13 cellular contexts compared by ENCODE assay signal in genomic region chr6:46510656-46511055, GRCh38. TPM values are rescaled to one million over a fixed set of nuclear protein-coding genes. Genes with fewer than 3 reads are reported as not detected.
DNase-seq lines count a peak whose midpoint lies in the region; ATAC-seq and TF ChIP-seq lines count a peak whose summit lies in the region.
"Had no signal": no experiment of that assay in that cellular context is flagged by ENCODE, and none has a peak within 500 bp of the region (broad histone marks: within the 10 kb centered on the region; RNA-seq: fewer than 3 reads in every experiment).

No MANE protein-coding gene starts in this region.

- H3K4me1 ChIP-seq in mesenchymal stem cell (ENCODE audit: control insufficient read depth, insufficient read depth, low read depth, low read length) (peaks cover 8% of the 10 kb centered on the region), testis (peaks cover 8% of the 10 kb centered on the region)
- H3K4me1 ChIP-seq: neural progenitor cell had no signal

- H2BK5ac ChIP-seq in mesenchymal stem cell (ENCODE audit: low read depth, low read length, poor library complexity, severe bottlenecking): no peak overlapping the region

- H3K14ac ChIP-seq in mesenchymal stem cell (ENCODE audit: low read length in 2 of 2): no peak overlapping the region

- H2AK5ac ChIP-seq in mesenchymal stem cell (ENCODE audit: low read length, severe bottlenecking): no peak overlapping the region

- no peak for TF ChIP-seq POLR2A in testis (IDR thresholded peaks at IDR 0.05)

- no peak overlapping the region for H3K23ac ChIP-seq in mesenchymal stem cell (ENCODE audit: low read length in 2 of 2)

- H3K36me3 ChIP-seq in mesenchymal stem cell (ENCODE audit: control insufficient read depth in 1 of 2, insufficient read depth in 2 of 2, low read depth in 1 of 2, low read length in 2 of 2): no peaks in the 10 kb centered on the region
- H3K36me3 ChIP-seq in testis (ENCODE audit: low read depth, missing control alignments): no peaks in the 10 kb centered on the region
- H3K36me3 ChIP-seq: neural progenitor cell had no signal

- H2BK120ac ChIP-seq in mesenchymal stem cell (ENCODE audit: low read depth, low read length): no peak overlapping the region

- H3K9ac ChIP-seq in mesenchymal stem cell (ENCODE audit: low read length): no peak overlapping the region
- H3K9ac ChIP-seq: neural progenitor cell had no signal

- intact Hi-C loops in testis (cut with DNase I; ENCODE audit: low total_unique reads): no loop called here

- H3K4ac ChIP-seq in mesenchymal stem cell (ENCODE audit: low read depth in 1 of 2, low read length in 2 of 2): no peak overlapping the region

- ATAC-seq in HG02885 (IDR thresholded peaks at IDR 0.05; ENCODE audit: poor library complexity, unreplicated experiment) (no peak), HG03521 (IDR thresholded peaks at IDR 0.05; ENCODE audit: unreplicated experiment) (no peak)
- ATAC-seq: activated CD8-positive, alpha-beta memory T cell treated with anti-CD3 and anti-CD28 coated beads, Interleukin-2, amount 10 ng/mL, durations not matched to agents 7 days and 5 days had no signal

- no peak overlapping the region for H4K8ac ChIP-seq in mesenchymal stem cell (ENCODE audit: low read length)

- H3K27me3 ChIP-seq in mesenchymal stem cell (ENCODE audit: control insufficient read depth in 1 of 2, insufficient read depth in 1 of 2, low read length in 2 of 2) (no peaks in the 10 kb centered on the region), testis (no peaks in the 10 kb centered on the region)
- H3K27me3 ChIP-seq: neural progenitor cell had no signal

- DNase-seq in HCEC 1CT (peak; percentile 63), fibroblast of gingiva (ENCODE audit: low read depth) (peak; percentile 89), mesenchymal stem cell (peak; percentile 16), testis (peak; percentile 64), dermis blood vessel endothelial cell (no peak), NOMO-1 treated with DMSO at 0.1 percent for 48 hours (lab: John Stamatoyannopoulos, UW; ENCODE audit: unreplicated experiment) (no peak)
- DNase-seq: activated CD8-positive, alpha-beta memory T cell treated with anti-CD3 and anti-CD28 coated beads, Interleukin-2, amount 10 ng/mL, durations not matched to agents 7 days and 5 days; H7; NCI-H1105 treated with DMSO at 0.1 percent for 48 hours; T-helper 9 cell had no signal

- TF ChIP-seq CTCF in testis (IDR thresholded peaks at IDR 0.05): no peak

- no peak overlapping the region for H3K4me3 ChIP-seq in mesenchymal stem cell (ENCODE audit: insufficient read depth in 1 of 2, low read depth in 1 of 2, low read length in 2 of 2)
- no peak overlapping the region for H3K4me3 ChIP-seq in testis
- H3K4me3 ChIP-seq: neural progenitor cell had no signal

- H2AFZ ChIP-seq in mesenchymal stem cell (ENCODE audit: low read depth, low read length): no peak overlapping the region
- H2AFZ ChIP-seq: neural progenitor cell had no signal

- H3K9me3 ChIP-seq in mesenchymal stem cell (ENCODE audit: control insufficient read depth, low read length) (no peaks in the 10 kb centered on the region), testis (no peaks in the 10 kb centered on the region)

- H2BK12ac ChIP-seq in mesenchymal stem cell (ENCODE audit: low read length in 2 of 2): no peak overlapping the region

- no peak overlapping the region for H3K18ac ChIP-seq in mesenchymal stem cell (ENCODE audit: low read depth in 1 of 2, low read length in 2 of 2)

- no peak overlapping the region for H3K4me2 ChIP-seq in mesenchymal stem cell (ENCODE audit: low read length, poor library complexity, severe bottlenecking)
- H3K4me2 ChIP-seq: neural progenitor cell had no signal

- no peak overlapping the region for H3K27ac ChIP-seq in mesenchymal stem cell (ENCODE audit: low read length, poor library complexity, severe bottlenecking)
- H3K27ac ChIP-seq in testis: peak overlapping the region in 1 of 2 donors; percentile 71
- H3K27ac ChIP-seq: neural progenitor cell had no signal

- no peak overlapping the region for H2BK15ac ChIP-seq in mesenchymal stem cell (ENCODE audit: low read depth, poor library complexity, severe bottlenecking)

- no peak overlapping the region for H4K91ac ChIP-seq in mesenchymal stem cell (ENCODE audit: low read length)

- no peaks in the 10 kb centered on the region for H3K79me1 ChIP-seq in mesenchymal stem cell (replicated peaks; ENCODE audit: low read length, poor library complexity, severe bottlenecking)

RNA-seq across cellular contexts. Expression of gene RCAN2, which starts 19.4 kb away (rescaled TPM):
- 3.1 TPM for polyA plus RNA-seq in mesenchymal stem cell (2013, experiment 1 of 2)
- 2.9 TPM for polyA plus RNA-seq in mesenchymal stem cell (2013, experiment 2 of 2)
- 1 to 10 TPM; 6.3 to 7.1 TPM for total RNA-seq in testis
- polyA plus RNA-seq in testis (ENCODE audit: insufficient read depth, low read depth, low replicate concordance): 17.4 TPM
- total RNA-seq in dermis blood vessel endothelial cell: 0.19 and 0.34 TPM in 2 replicates

Comparison
In these comparisons a context has a peak if more than half of its experiments do, and no peak if none do; other contexts are left out.
1. DNase-seq: peak in HCEC 1CT (single experiment), fibroblast of gingiva (single experiment), mesenchymal stem cell (single experiment) and testis (single experiment); none in dermis blood vessel endothelial cell (single experiment) and NOMO-1 treated with DMSO at 0.1 percent for 48 hours (single experiment).